In the genomic region with DNA sequence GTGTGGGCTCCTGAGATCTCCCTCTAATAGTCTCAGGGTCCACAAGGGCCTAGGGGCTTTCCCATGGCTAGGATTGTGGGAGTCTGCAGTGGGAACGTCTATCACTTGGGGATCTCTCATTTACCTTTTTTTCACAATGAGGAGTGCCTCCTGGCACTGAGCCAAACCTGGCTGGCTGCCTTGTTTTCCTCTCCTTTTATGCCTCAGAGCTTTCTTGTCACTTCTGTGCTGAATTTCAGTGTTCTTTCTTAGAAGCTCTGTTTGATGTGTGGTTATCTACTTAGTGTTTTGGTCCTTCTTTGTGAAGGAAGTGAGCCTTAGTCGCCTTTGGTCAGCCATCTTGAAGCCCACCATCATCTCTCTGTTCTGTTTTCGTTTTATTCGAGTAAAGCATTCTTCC, we compare ENCODE assay signal across 18 cellular contexts. TPM values are rescaled to one million over a fixed set of nuclear protein-coding genes. Genes with fewer than 3 reads are reported as not detected.
A peak's percentile ranks its signal among the peaks of the same experiment; 100 is the strongest.
DNase-seq lines count a peak whose midpoint lies in the region; ATAC-seq and TF ChIP-seq lines count a peak whose summit lies in the region.
"Had no signal": no experiment of that assay in that cellular context is flagged by ENCODE, and none has a peak within 500 bp of the region (broad histone marks: within the 10 kb centered on the region; RNA-seq: fewer than 3 reads in every experiment).

No MANE protein-coding gene starts in this region.

- no peak overlapping the region for H2BK20ac ChIP-seq in H9 (ENCODE audit: low read depth, low read length, poor library complexity, severe bottlenecking)

- no peak overlapping the region for H2BK15ac ChIP-seq in H9 (ENCODE audit: low read depth, low read length)

- no peak overlapping the region for H2BK120ac ChIP-seq in H9 (ENCODE audit: low read depth, low read length, poor library complexity, severe bottlenecking)

- H3K4ac ChIP-seq in H9 (ENCODE audit: low read depth, low read length), result no peak overlapping the region

- TF ChIP-seq CTCF in DND-41 (IDR thresholded peaks at IDR 0.05; ENCODE audit: borderline replicate concordance, extremely low read depth, low read length, poor library complexity, severe bottlenecking) (no peak), mesothelial cell of epicardium (IDR thresholded peaks at IDR 0.05; ENCODE audit: unreplicated experiment) (no peak), H9 (conservative IDR thresholded peaks at IDR 0.05) (no peak)

- no peak overlapping the region for H2AFZ ChIP-seq in DND-41 (ENCODE audit: low read depth, low read length)
- H2AFZ ChIP-seq in H9 (ENCODE audit: low read length), result no peak overlapping the region

- peak overlapping the region; percentile 90 for H3K27ac Mint-ChIP-seq in mesothelial cell of epicardium
- H3K27ac Mint-ChIP-seq in H9, result peak overlapping the region in 1 of 3 experiments; percentile 66; a peak in 2 of 7 replicates
- H3K27ac Mint-ChIP-seq: activated T-cell treated with anti-CD3 and anti-CD28 coated beads, Interleukin-2, amount 50 U/mL, for 72 hours; stimulated activated memory B cell treated with anti-CD40 and anti-IgM and Interleukin-4, amounts not matched to agents 10 μg/mL and 1 μg/mL and 100 μg/mL, for 72 hours; T-helper 1 cell treated with Interleukin-12 subunit alpha and Interleukin-12 subunit beta and Interleukin-4 antibody, amounts not matched to agents 30 μg/mL and 1 μg/mL, for 36 hours had no signal

- H3K23me2 ChIP-seq in H9 (ENCODE audit: insufficient read length, low read depth, low read length, poor library complexity, severe bottlenecking), result no peaks in the 10 kb centered on the region

- no peaks in the 10 kb centered on the region for H3K4me1 ChIP-seq in DND-41 (ENCODE audit: insufficient read depth, low read length)
- H3K4me1 ChIP-seq in H9 (ENCODE audit: insufficient read depth, low read length), result peaks cover 3% of the 10 kb centered on the region; the same call in 1 of the 2 replicates
- H3K4me1 ChIP-seq: upper lobe of right lung had no signal

- no peak overlapping the region for H4K5ac ChIP-seq in H9 (ENCODE audit: insufficient read length, low read depth, low read length)

- no peak overlapping the region for H3K23ac ChIP-seq in H9 (ENCODE audit: insufficient read length, low read depth, low read length)

- no peaks in the 10 kb centered on the region for H3K79me2 ChIP-seq in DND-41 (ENCODE audit: insufficient read depth, low read length)
- H3K79me2 ChIP-seq in H9 (ENCODE audit: insufficient read depth, low read length), result peaks cover 9% of the 10 kb centered on the region; the same call in 1 of the 2 replicates

- H3K4me3 ChIP-seq in DND-41 (ENCODE audit: low read depth in 1 of 2, low read length in 2 of 2), result no peak overlapping the region
- H3K4me3 ChIP-seq: skin epidermis, upper lobe of right lung had no signal

- H3K36me3 Mint-ChIP-seq in mesothelial cell of epicardium, result peaks cover 6% of the 10 kb centered on the region
- H3K36me3 Mint-ChIP-seq in H9 (ENCODE audit: insufficient read depth in 1 of 3, low read depth in 3 of 3), result peaks cover 0 to 9% (median 0%) of the 10 kb centered on the region in 3 experiments; a peak in 3 of 7 replicates
- H3K36me3 Mint-ChIP-seq: stimulated activated memory B cell treated with anti-CD40 and anti-IgM and Interleukin-4, amounts not matched to agents 10 μg/mL and 1 μg/mL and 100 μg/mL, for 72 hours had no signal

- H4K91ac ChIP-seq in H9 (ENCODE audit: insufficient read length, low read depth, low read length), result no peak overlapping the region

- H2AK5ac ChIP-seq in H9 (ENCODE audit: insufficient read length, low read length), result no peak overlapping the region

- H3K79me1 ChIP-seq in H9 (ENCODE audit: insufficient read depth, low read depth, low read length, poor library complexity, severe bottlenecking), result no peaks in the 10 kb centered on the region

- H3K27ac ChIP-seq in DND-41 (ENCODE audit: low read length), result no peak overlapping the region
- no peak overlapping the region for H3K27ac ChIP-seq in H9 (ENCODE audit: insufficient read length, low read depth, low read length)
- H3K27ac ChIP-seq: skin epidermis, upper lobe of right lung had no signal

- H2BK5ac ChIP-seq in H9 (ENCODE audit: insufficient read length, low read length), result no peak overlapping the region

- H3K4me1 Mint-ChIP-seq in mesothelial cell of epicardium (peaks cover 23% of the 10 kb centered on the region), H9 (peaks cover 13 to 17% of the 10 kb centered on the region in 2 experiments)
- H3K4me1 Mint-ChIP-seq: stimulated activated memory B cell treated with anti-CD40 and anti-IgM and Interleukin-4, amounts not matched to agents 10 μg/mL and 1 μg/mL and 100 μg/mL, for 72 hours had no signal

- H3K27me3 Mint-ChIP-seq in mesothelial cell of epicardium (ENCODE audit: low read depth) (no peaks in the 10 kb centered on the region), H9 (ENCODE audit: low read depth) (no peaks in the 10 kb centered on the region)

- H3K4me2 ChIP-seq in DND-41 (ENCODE audit: insufficient read depth, low read length) (no peak overlapping the region), H9 (ENCODE audit: insufficient read depth, insufficient read length, low read length) (no peak overlapping the region)

- no peak overlapping the region for H3T11ph ChIP-seq in H9 (ENCODE audit: low read length)

- no peak overlapping the region for H3K14ac ChIP-seq in H9 (ENCODE audit: insufficient read depth, low read length)

- H3K9ac ChIP-seq in DND-41 (ENCODE audit: low read depth, low read length), result no peak overlapping the region
- no peak overlapping the region for H3K9ac ChIP-seq in H9 (ENCODE audit: extremely low read depth, insufficient read length, low read length)

- ATAC-seq in DND-41 (ENCODE audit: insufficient read depth, low read depth), result no peak
- no peak for ATAC-seq in GM18870 (IDR thresholded peaks at IDR 0.05; ENCODE audit: unreplicated experiment)
- ATAC-seq: activated T-cell treated with anti-CD3 and anti-CD28 coated beads, Interleukin-2, amount 50 U/mL, for 72 hours; left lobe of liver; stimulated activated memory B cell treated with anti-CD40 and anti-IgM and Interleukin-4, amounts not matched to agents 10 μg/mL and 1 μg/mL and 100 μg/mL, for 72 hours; upper lobe of right lung had no signal

- no peaks in the 10 kb centered on the region for H4K20me1 ChIP-seq in DND-41 (ENCODE audit: insufficient read depth, low read length)
- H4K20me1 ChIP-seq in H9 (ENCODE audit: control insufficient read depth, insufficient read depth, insufficient read length), result no peaks in the 10 kb centered on the region

- H3K4me3 Mint-ChIP-seq in mesothelial cell of epicardium (no peak overlapping the region), H9 (no peak overlapping the region)
- H3K4me3 Mint-ChIP-seq: activated T-cell treated with anti-CD3 and anti-CD28 coated beads, Interleukin-2, amount 50 U/mL, for 72 hours; stimulated activated memory B cell treated with anti-CD40 and anti-IgM and Interleukin-4, amounts not matched to agents 10 μg/mL and 1 μg/mL and 100 μg/mL, for 72 hours; T-helper 1 cell treated with Interleukin-12 subunit alpha and Interleukin-12 subunit beta and Interleukin-4 antibody, amounts not matched to agents 30 μg/mL and 1 μg/mL, for 36 hours had no signal

- no peak overlapping the region for H3K56ac ChIP-seq in H9 (ENCODE audit: insufficient read length, low read depth, low read length)

- H3K9me3 Mint-ChIP-seq in mesothelial cell of epicardium (peaks cover 16% of the 10 kb centered on the region), H9 (no peaks in the 10 kb centered on the region; a peak in 1 of 5 replicates)
- H3K9me3 Mint-ChIP-seq: T-helper 1 cell treated with Interleukin-12 subunit alpha and Interleukin-12 subunit beta and Interleukin-4 antibody, amounts not matched to agents 30 μg/mL and 1 μg/mL, for 36 hours had no signal

- no peak overlapping the region for H4K8ac ChIP-seq in H9 (replicated peaks; ENCODE audit: insufficient read length, low read depth, low read length)

- H3K9me3 ChIP-seq in DND-41 (ENCODE audit: insufficient read depth, low read length, severe bottlenecking) (no peaks in the 10 kb centered on the region), H9 (ENCODE audit: control insufficient read depth, low read depth, low read length) (no peaks in the 10 kb centered on the region)
- H3K9me3 ChIP-seq: upper lobe of right lung had no signal

- no CpG with 5 or more reads among the region's 4 CpGs for WGBS in H9 (ENCODE audit: extremely low coverage, insufficient read length, low lambda C conversion rate)

- no peaks in the 10 kb centered on the region for H3K36me3 ChIP-seq in DND-41 (ENCODE audit: insufficient read depth, low read length)
- H3K36me3 ChIP-seq: upper lobe of right lung had no signal

- H3K18ac ChIP-seq in H9 (ENCODE audit: insufficient read length, low read depth, low read length), result no peak overlapping the region

- no peak overlapping the region for H2BK12ac ChIP-seq in H9 (ENCODE audit: insufficient read length, low read depth, low read length)

- no peaks in the 10 kb centered on the region for H3K27me3 ChIP-seq in DND-41 (ENCODE audit: insufficient read depth, low read length, poor library complexity)
- no peaks in the 10 kb centered on the region for H3K27me3 ChIP-seq in H9 (ENCODE audit: insufficient read depth, low read length)
- H3K27me3 ChIP-seq: upper lobe of right lung had no signal

- DNase-seq in NCI-H2196 (lab: John Stamatoyannopoulos, UW; ENCODE audit: unreplicated experiment) (peak; percentile 29), NCI-H2196 treated with DMSO at 0.1 percent for 48 hours (lab: John Stamatoyannopoulos, UW; ENCODE audit: unreplicated experiment) (no peak), DND-41 (peak; percentile 12), NCI-H2227 treated with DMSO at 0.1 percent for 48 hours (lab: John Stamatoyannopoulos, UW) (peak; percentile 16), mesothelial cell of epicardium (ENCODE audit: low spot score in 2 of 2, unreplicated experiment in 2 of 2) (peak; percentile 35 to 78), H9 (no peak), OCI-M2 (lab: John Stamatoyannopoulos, UW; ENCODE audit: unreplicated experiment) (no peak)
- DNase-seq: 8988T; activated T-cell treated with anti-CD3 and anti-CD28 coated beads, Interleukin-2, amount 50 U/mL, for 72 hours; DMS153; NCI-H226; SHP77 treated with DMSO at 0.1 percent for 48 hours; upper lobe of right lung had no signal

RNA-seq across cellular contexts. Expression of a gene that starts 33.9 kb away (rescaled TPM):
- 21.0 to 21.6 TPM (median 21.4 TPM) in 3 replicates for total RNA-seq in mesothelial cell of epicardium
- total RNA-seq in H9 (2021), result 7.0 and 8.3 TPM in 2 replicates
- total RNA-seq: left lobe of liver had no signal

Comparison
In these comparisons a context has a peak if more than half of its experiments do, and no peak if none do; other contexts are left out.
1. DNase-seq: peak in NCI-H2196 (single experiment), DND-41 (single experiment), NCI-H2227 treated with DMSO at 0.1 percent for 48 hours (single experiment) and mesothelial cell of epicardium (2 of 2); none in NCI-H2196 treated with DMSO at 0.1 percent for 48 hours (single experiment), H9 (single experiment) and OCI-M2 (single experiment).